In the genomic region with DNA sequence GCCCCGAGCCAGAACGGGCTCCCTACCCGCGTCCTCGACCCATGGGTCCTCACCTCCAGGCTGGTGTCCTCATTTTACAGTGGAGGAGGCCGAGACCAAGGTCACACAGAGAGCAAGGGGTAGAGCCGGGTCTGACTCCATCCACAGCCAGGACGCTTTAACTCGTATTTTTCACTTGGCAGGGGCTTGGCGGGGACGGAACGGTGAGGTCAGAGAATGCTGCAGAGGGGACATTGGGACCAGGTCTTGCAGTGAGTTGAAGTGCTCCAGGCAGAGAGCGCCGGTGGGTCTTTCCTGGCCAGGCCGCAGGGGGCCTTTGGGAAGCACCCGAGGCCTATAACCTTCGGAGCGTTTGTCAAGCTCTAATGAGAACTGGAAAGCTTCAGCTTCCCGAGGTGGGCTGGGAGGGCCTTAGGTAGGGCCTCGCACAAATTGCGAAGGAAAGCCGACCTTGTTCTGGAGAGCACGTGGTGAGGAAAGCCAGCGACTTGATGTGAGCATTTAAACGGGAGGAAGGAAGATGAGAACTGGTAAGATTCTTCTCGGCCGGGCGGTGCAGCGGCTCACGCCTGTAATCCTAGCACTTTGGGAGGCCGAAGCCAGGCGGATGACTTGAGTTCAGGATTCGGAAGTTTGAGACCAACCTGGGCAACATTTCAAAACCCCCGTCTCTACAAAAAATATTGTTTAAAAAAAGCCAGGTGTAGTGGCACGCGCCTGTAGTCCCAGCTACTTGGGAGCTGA, we compare ENCODE assay signal across 8 cellular contexts. TPM values are rescaled to one million over a fixed set of nuclear protein-coding genes. Genes with fewer than 3 reads are reported as not detected.
DNase-seq lines count a peak whose midpoint lies in the region; ATAC-seq, FAIRE-seq and TF ChIP-seq lines count a peak whose summit lies in the region.

No MANE protein-coding gene starts in this region.

- H3K9ac ChIP-seq in stomach smooth muscle (ENCODE audit: low read length in 2 of 2): peak overlapping the region; percentile 88 to 91

- FAIRE-seq in H54 (lab: Jason Lieb, UNC): no peak
- no peak for FAIRE-seq in frontal cortex (lab: Jason Lieb, UNC)

- H3K27ac ChIP-seq in stomach smooth muscle (ENCODE audit: low read length): peak overlapping the region; percentile 79

- peaks cover 50% of the 10 kb centered on the region for H3K4me1 ChIP-seq in stomach smooth muscle (ENCODE audit: control insufficient read depth, insufficient read depth, low read length)

- no peaks in the 10 kb centered on the region for H3K27me3 Mint-ChIP-seq in activated CD4-positive, alpha-beta T cell treated with anti-CD3 and anti-CD28 coated beads for 36 hours

- no peak for DNase-seq in activated CD4-positive, alpha-beta T cell treated with anti-CD3 and anti-CD28 coated beads for 36 hours
- no peak for DNase-seq in activated CD4-positive, alpha-beta T cell treated with anti-CD3 and anti-CD28 coated beads for 1 hour
- DNase-seq in activated naive CD4-positive, alpha-beta T cell treated with anti-CD3 and anti-CD28 coated beads, Interleukin-2, amount 50 U/mL, for 72 hours (ENCODE audit: low spot score in 2 of 2): no peak
- DNase-seq in H54 (ENCODE audit: insufficient read length, low spot score) (no peak), frontal cortex (ENCODE audit: low spot score in 2 of 2) (no peak)

- peak overlapping the region; percentile 82 for H3K27ac Mint-ChIP-seq in activated CD4-positive, alpha-beta T cell treated with anti-CD3 and anti-CD28 coated beads for 36 hours
- peak overlapping the region; percentile 94 to 96 for H3K27ac Mint-ChIP-seq in activated naive CD4-positive, alpha-beta T cell treated with anti-CD3 and anti-CD28 coated beads, Interleukin-2, amount 50 U/mL, for 72 hours

- intact Hi-C loops in activated CD4-positive, alpha-beta T cell treated with anti-CD3 and anti-CD28 coated beads for 36 hours (cut with DNase I, micrococcal nuclease): loop anchor here in 1 of 2 experiments (5.0 kb wide), 2 partner anchors 660 to 845 kb away; a partner anchor contains a TSS

- CTCF ChIA-PET in activated CD4-positive, alpha-beta T cell treated with anti-CD3 and anti-CD28 coated beads for 36 hours (lab: Charles Lee): no interaction called here

- POLR2A ChIA-PET in activated CD4-positive, alpha-beta T cell treated with anti-CD3 and anti-CD28 coated beads for 36 hours (lab: Charles Lee): interaction anchor here (0.6 kb wide), 1 partner anchor 120 kb away, joined by 3 read pairs; no protein-coding TSS in a partner anchor

- H3K4me3 ChIP-seq in iPS-18c (ENCODE audit: insufficient read depth, low read depth, low read length) (peak overlapping the region; percentile 64), stomach smooth muscle (ENCODE audit: low read length in 2 of 2) (peak overlapping the region; percentile 88 to 96)

- H3K36me3 Mint-ChIP-seq in activated CD4-positive, alpha-beta T cell treated with anti-CD3 and anti-CD28 coated beads for 36 hours (ENCODE audit: low read depth): peaks cover 8% of the 10 kb centered on the region
- peaks cover 8 to 19% of the 10 kb centered on the region in 2 donors for H3K36me3 Mint-ChIP-seq in activated naive CD4-positive, alpha-beta T cell treated with anti-CD3 and anti-CD28 coated beads, Interleukin-2, amount 50 U/mL, for 72 hours

- no peaks in the 10 kb centered on the region for H3K9me3 Mint-ChIP-seq in activated CD4-positive, alpha-beta T cell treated with anti-CD3 and anti-CD28 coated beads for 36 hours (ENCODE audit: low read depth)
- H3K9me3 Mint-ChIP-seq in activated naive CD4-positive, alpha-beta T cell treated with anti-CD3 and anti-CD28 coated beads, Interleukin-2, amount 50 U/mL, for 72 hours: no peaks in the 10 kb centered on the region

- ATAC-seq in activated CD4-positive, alpha-beta T cell treated with anti-CD3 and anti-CD28 coated beads for 36 hours: no peak
- no peak for ATAC-seq in activated naive CD4-positive, alpha-beta T cell treated with anti-CD3 and anti-CD28 coated beads, Interleukin-2, amount 50 U/mL, for 72 hours
- no peak for ATAC-seq in HG03280 (IDR thresholded peaks at IDR 0.05; ENCODE audit: unreplicated experiment)

- no peaks in the 10 kb centered on the region for H3K36me3 ChIP-seq in stomach smooth muscle (ENCODE audit: control insufficient read depth in 2 of 2, insufficient read depth in 2 of 2, low read length in 2 of 2)

- no peaks in the 10 kb centered on the region for H3K27me3 ChIP-seq in stomach smooth muscle (ENCODE audit: control insufficient read depth in 1 of 2, insufficient read depth in 2 of 2, low read length in 2 of 2)

- H3K4me1 Mint-ChIP-seq in activated CD4-positive, alpha-beta T cell treated with anti-CD3 and anti-CD28 coated beads for 36 hours: peaks cover 35% of the 10 kb centered on the region

- no peaks in the 10 kb centered on the region for H3K9me3 ChIP-seq in iPS-18c (ENCODE audit: control insufficient read depth, insufficient read depth, low read length)
- no peaks in the 10 kb centered on the region for H3K9me3 ChIP-seq in stomach smooth muscle (ENCODE audit: control insufficient read depth in 2 of 2, low read length in 2 of 2)

- H3K4me3 Mint-ChIP-seq in activated CD4-positive, alpha-beta T cell treated with anti-CD3 and anti-CD28 coated beads for 36 hours: peak overlapping the region; percentile 86

- TF ChIP-seq POLR2A in H54 (IDR thresholded peaks at IDR 0.05; ENCODE audit: low read depth, low read length): no peak

RNA-seq across cellular contexts. Expression of a gene that starts 0.9 kb away (rescaled TPM):
- total RNA-seq in activated CD4-positive, alpha-beta T cell treated with anti-CD3 and anti-CD28 coated beads for 36 hours: 100 to 1,000 TPM; 107 to 123 TPM
- total RNA-seq in activated naive CD4-positive, alpha-beta T cell treated with anti-CD3 and anti-CD28 coated beads, Interleukin-2, amount 50 U/mL, for 72 hours: 10 to 100 TPM; 56.9 to 93.2 TPM
- 24.1 TPM for total RNA-seq in frontal cortex

RNA-seq across cellular contexts. Expression of a gene that starts 37.0 kb away (rescaled TPM):
- total RNA-seq in activated CD4-positive, alpha-beta T cell treated with anti-CD3 and anti-CD28 coated beads for 36 hours: not detected
- under 1 TPM in 1 of 2 donors, not detected in 1; 0.10 TPM for total RNA-seq in activated naive CD4-positive, alpha-beta T cell treated with anti-CD3 and anti-CD28 coated beads, Interleukin-2, amount 50 U/mL, for 72 hours
- 1.2 TPM for total RNA-seq in frontal cortex
